19 cellular contexts compared by ENCODE assay signal in genomic region chr19:29583196-29584006, GRCh38. TPM values are rescaled to one million over a fixed set of nuclear protein-coding genes. Genes with fewer than 3 reads are reported as not detected.
DNase-seq lines count a peak whose midpoint lies in the region; ATAC-seq, FAIRE-seq and TF ChIP-seq lines count a peak whose summit lies in the region.
"Had no signal": no experiment of that assay in that cellular context is flagged by ENCODE, and none has a peak within 500 bp of the region (broad histone marks: within the 10 kb centered on the region; RNA-seq: fewer than 3 reads in every experiment).

No MANE protein-coding gene starts in this region.

- H3K27me3 ChIP-seq in IMR-90 (ENCODE audit: control insufficient read depth, insufficient read depth, low read length), result no peaks in the 10 kb centered on the region
- no peaks in the 10 kb centered on the region for H3K27me3 ChIP-seq in bronchial epithelial cell (ENCODE audit: control insufficient read depth, insufficient read depth, low read length)
- H3K27me3 ChIP-seq in osteoblast (ENCODE audit: insufficient read depth, low read length), result peaks cover 3% of the 10 kb centered on the region

- H3K9me3 Mint-ChIP-seq in activated CD4-positive, alpha-beta T cell treated with anti-CD3 and anti-CD28 coated beads, Interleukin-2, amount 10 ng/mL, durations not matched to agents 24 days and 14 days, result peaks cover 14% of the 10 kb centered on the region
- H3K9me3 Mint-ChIP-seq in endothelial cell (ENCODE audit: unreplicated experiment), result no peaks in the 10 kb centered on the region

- dilution Hi-C loops in IMR-90 (cut with HindIII; ENCODE audit: low sequenced_read_pairs, unreplicated experiment), result no loop called here

- peak overlapping the region; percentile 19 for H3K27ac Mint-ChIP-seq in activated CD4-positive, alpha-beta T cell treated with anti-CD3 and anti-CD28 coated beads, Interleukin-2, amount 10 ng/mL, durations not matched to agents 24 days and 14 days
- no peak overlapping the region for H3K27ac Mint-ChIP-seq in endothelial cell (ENCODE audit: unreplicated experiment)
- H3K27ac Mint-ChIP-seq: naive thymus-derived CD8-positive, alpha-beta T cell had no signal

- no peak for FAIRE-seq in bronchial epithelial cell (lab: Jason Lieb, UNC)
- FAIRE-seq: A204.1 had no signal

- H2BK15ac ChIP-seq in IMR-90 (ENCODE audit: low read depth, low read length), result no peak overlapping the region

- no peak for TF ChIP-seq RAD21 in IMR-90 (IDR thresholded peaks at IDR 0.05; ENCODE audit: low read length)

- intact Hi-C loops in activated CD4-positive, alpha-beta T cell treated with anti-CD3 and anti-CD28 coated beads, Interleukin-2, amount 10 ng/mL, durations not matched to agents 24 days and 14 days (cut with micrococcal nuclease), result loop anchor here (10.0 kb wide), 1 partner anchor 251 kb away; no protein-coding TSS in a partner anchor
- intact Hi-C loops in IMR-90 (cut with micrococcal nuclease), result no loop called here

- H2AK9ac ChIP-seq in IMR-90 (replicated peaks; ENCODE audit: low read depth, low read length, poor library complexity), result no peak overlapping the region

- TF ChIP-seq POLR2A in IMR-90 (IDR thresholded peaks at IDR 0.05; ENCODE audit: low read depth, low read length), result no peak

- H3K27ac ChIP-seq in IMR-90 (ENCODE audit: insufficient read depth, low read length) (no peak overlapping the region), osteoblast (ENCODE audit: low read depth, low read length) (no peak overlapping the region)
- H3K27ac ChIP-seq: left ventricle myocardium inferior, psoas muscle, suprapubic skin had no signal

- no peak overlapping the region for H3K4ac ChIP-seq in IMR-90 (ENCODE audit: low read depth, low read length)

- H2BK5ac ChIP-seq in IMR-90 (ENCODE audit: low read depth, low read length, poor library complexity, severe bottlenecking), result no peak overlapping the region

- BruUV-seq in IMR-90 (replicated peaks; lab: Mats Ljungman, UMichigan), result no TSS peak

- H3K79me2 ChIP-seq in osteoblast (ENCODE audit: insufficient read depth, low read length), result no peaks in the 10 kb centered on the region

- POLR2A ChIA-PET in IMR-90 (lab: Charles Lee; ENCODE audit: unreplicated experiment), result no interaction called here

- H2AFZ ChIP-seq in IMR-90 (replicated peaks; ENCODE audit: low read length, poor library complexity), result no peak overlapping the region
- no peak overlapping the region for H2AFZ ChIP-seq in osteoblast (ENCODE audit: low read length)

- no peak overlapping the region for H2BK120ac ChIP-seq in IMR-90 (ENCODE audit: low read depth, low read length)

- in situ Hi-C loops in IMR-90 (cut with MboI; ENCODE audit: low sequenced_read_pairs), result no loop called here

- no peaks in the 10 kb centered on the region for H3K9me1 ChIP-seq in IMR-90 (ENCODE audit: insufficient read depth, low read length)

- H3K4me1 ChIP-seq in IMR-90 (ENCODE audit: control insufficient read depth, insufficient read depth, low read length) (no peaks in the 10 kb centered on the region), osteoblast (ENCODE audit: insufficient read depth, low read length) (peaks cover 7% of the 10 kb centered on the region)
- H3K4me1 ChIP-seq: left ventricle myocardium inferior, psoas muscle, suprapubic skin had no signal

- no peak overlapping the region for H4K5ac ChIP-seq in IMR-90 (ENCODE audit: low read depth, low read length)

- no peak overlapping the region for H3K4me3 Mint-ChIP-seq in activated CD4-positive, alpha-beta T cell treated with anti-CD3 and anti-CD28 coated beads, Interleukin-2, amount 10 ng/mL, durations not matched to agents 24 days and 14 days
- H3K4me3 Mint-ChIP-seq in endothelial cell (ENCODE audit: unreplicated experiment), result no peak overlapping the region
- H3K4me3 Mint-ChIP-seq: naive thymus-derived CD8-positive, alpha-beta T cell had no signal

- H4K91ac ChIP-seq in IMR-90 (ENCODE audit: insufficient read depth, low read depth, low read length), result no peak overlapping the region

- no peak overlapping the region for H2AK5ac ChIP-seq in IMR-90 (ENCODE audit: low read depth, low read length)

- no peak for TF ChIP-seq CTCF in IMR-90 (conservative IDR thresholded peaks at IDR 0.05; ENCODE audit: low read depth, low read length)
- TF ChIP-seq CTCF in bronchial epithelial cell (IDR thresholded peaks at IDR 0.05; ENCODE audit: insufficient read depth, low read length, severe bottlenecking), result no peak
- TF ChIP-seq CTCF in osteoblast (IDR thresholded peaks at IDR 0.05; ENCODE audit: extremely low read depth, low read depth, low read length), result no peak
- TF ChIP-seq CTCF in endothelial cell (IDR thresholded peaks at IDR 0.05; ENCODE audit: unreplicated experiment), result no peak

- no peak overlapping the region for H3K4me3 ChIP-seq in IMR-90 (ENCODE audit: insufficient read depth, low read depth, low read length)
- no peak overlapping the region for H3K4me3 ChIP-seq in bronchial epithelial cell (ENCODE audit: low read depth, low read length)
- no peak overlapping the region for H3K4me3 ChIP-seq in osteoblast (ENCODE audit: insufficient read depth, low read length)
- H3K4me3 ChIP-seq: left ventricle myocardium inferior, psoas muscle, suprapubic skin had no signal

- H3K4me2 ChIP-seq in IMR-90 (ENCODE audit: low read depth, low read length), result no peak overlapping the region
- H3K4me2 ChIP-seq in osteoblast (ENCODE audit: insufficient read depth, low read length), result no peak overlapping the region

- H3K79me1 ChIP-seq in IMR-90 (ENCODE audit: low read depth in 1 of 2, low read length in 2 of 2), result no peaks in the 10 kb centered on the region

- H3K14ac ChIP-seq in IMR-90 (replicated peaks; ENCODE audit: low read depth, low read length), result no peak overlapping the region

- no peak overlapping the region for H3K23ac ChIP-seq in IMR-90 (ENCODE audit: low read depth, low read length)

- H3K4me1 Mint-ChIP-seq in activated CD4-positive, alpha-beta T cell treated with anti-CD3 and anti-CD28 coated beads, Interleukin-2, amount 10 ng/mL, durations not matched to agents 24 days and 14 days, result peaks cover 29% of the 10 kb centered on the region
- H3K4me1 Mint-ChIP-seq in endothelial cell (ENCODE audit: unreplicated experiment), result no peaks in the 10 kb centered on the region

- H3K36me3 ChIP-seq in IMR-90 (ENCODE audit: control insufficient read depth, insufficient read depth, low read length) (no peaks in the 10 kb centered on the region), bronchial epithelial cell (ENCODE audit: control insufficient read depth, insufficient read depth, low read length) (no peaks in the 10 kb centered on the region), osteoblast (ENCODE audit: insufficient read depth, low read length) (no peaks in the 10 kb centered on the region)
- H3K36me3 ChIP-seq: left ventricle myocardium inferior, suprapubic skin had no signal

- H4K8ac ChIP-seq in IMR-90 (ENCODE audit: low read depth in 2 of 2, low read length in 2 of 2), result no peak overlapping the region

- H3K36me3 Mint-ChIP-seq in activated CD4-positive, alpha-beta T cell treated with anti-CD3 and anti-CD28 coated beads, Interleukin-2, amount 10 ng/mL, durations not matched to agents 24 days and 14 days (ENCODE audit: low read depth), result no peaks in the 10 kb centered on the region
- H3K36me3 Mint-ChIP-seq in endothelial cell (ENCODE audit: low read depth, unreplicated experiment), result no peaks in the 10 kb centered on the region

- H3K18ac ChIP-seq in IMR-90 (ENCODE audit: low read depth, low read length), result no peak overlapping the region

- H3K56ac ChIP-seq in IMR-90 (ENCODE audit: extremely low read depth, insufficient read depth, low read length), result no peak overlapping the region

- H3K27me3 Mint-ChIP-seq in activated CD4-positive, alpha-beta T cell treated with anti-CD3 and anti-CD28 coated beads, Interleukin-2, amount 10 ng/mL, durations not matched to agents 24 days and 14 days, result peaks cover 7% of the 10 kb centered on the region
- peaks cover 12% of the 10 kb centered on the region for H3K27me3 Mint-ChIP-seq in endothelial cell (ENCODE audit: unreplicated experiment)

- CTCF ChIA-PET in IMR-90 (lab: Yijun Ruan, JAX), result no interaction called here

- peak; percentile 64 for DNase-seq in activated CD4-positive, alpha-beta T cell treated with anti-CD3 and anti-CD28 coated beads, Interleukin-2, amount 10 ng/mL, durations not matched to agents 24 days and 14 days
- no peak for DNase-seq in activated CD4-positive, alpha-beta T cell treated with anti-CD3 and anti-CD28 coated beads for 1 hour
- DNase-seq in IMR-90, result peak; percentile 48
- DNase-seq in bronchial epithelial cell (ENCODE audit: low read depth), result peak; percentile 12
- peak; percentile 86 for DNase-seq in osteoblast (ENCODE audit: insufficient read length, low spot score, missing footprints)
- DNase-seq in endothelial cell (ENCODE audit: low spot score), result no peak
- no peak for DNase-seq in effector CD4-positive, alpha-beta T cell
- DNase-seq: erythroblast; hypothalamus; left ventricle myocardium inferior; naive thymus-derived CD8-positive, alpha-beta T cell; NCI-H2081 treated with DMSO at 0.1 percent for 48 hours; NCI-H82; psoas muscle had no signal

- no peak overlapping the region for H2BK20ac ChIP-seq in IMR-90 (ENCODE audit: low read depth, low read length)

- H3K9me3 ChIP-seq in IMR-90 (ENCODE audit: control insufficient read depth, insufficient read depth, low read length) (no peaks in the 10 kb centered on the region), osteoblast (ENCODE audit: low read depth, low read length) (no peaks in the 10 kb centered on the region)
- H3K9me3 ChIP-seq: suprapubic skin had no signal

- no CpG with 5 or more reads among the region's 1 CpG for WGBS in IMR-90 (ENCODE audit: extremely low coverage in 2 of 2, insufficient read length in 1 of 2), 2 experiments

- H3K9ac ChIP-seq in IMR-90 (ENCODE audit: low read depth, low read length), result no peak overlapping the region

- ATAC-seq in IMR-90 (ENCODE audit: low read depth), result peak; percentile 40; the same call in 1 of the 2 replicates
- ATAC-seq in GM21737 (IDR thresholded peaks at IDR 0.05; ENCODE audit: unreplicated experiment), result no peak
- ATAC-seq: activated CD4-positive, CD25-positive, alpha-beta regulatory T cell treated with anti-CD3 and anti-CD28 coated beads, Interleukin-2, amount 50 U/mL, for 24 hours; naive thymus-derived CD8-positive, alpha-beta T cell; psoas muscle had no signal

- H4K20me1 ChIP-seq in IMR-90 (ENCODE audit: insufficient read depth, low read length) (no peaks in the 10 kb centered on the region), osteoblast (ENCODE audit: insufficient read depth, low read length) (no peaks in the 10 kb centered on the region)

RNA-seq across cellular contexts. Expression of gene POP4, which starts 22.7 kb away (rescaled TPM):
- 121 TPM in 2 replicates for total RNA-seq in activated CD4-positive, alpha-beta T cell treated with anti-CD3 and anti-CD28 coated beads, Interleukin-2, amount 10 ng/mL, durations not matched to agents 24 days and 14 days
- total RNA-seq in IMR-90 (2012; rRNA removed), result 65.1 and 85.5 TPM in 2 replicates
- polyA plus RNA-seq in IMR-90 (2012; rRNA removed), result 81.2 and 87.2 TPM in 2 replicates
- 17.6 and 33.7 TPM in 2 replicates for polyA plus RNA-seq in IMR-90 (2012; cell fraction: cytosol; rRNA removed)
- 20.6 and 93.1 TPM in 2 replicates for polyA plus RNA-seq in IMR-90 (2012; cell fraction: nucleus; rRNA removed; ENCODE audit: low replicate concordance)
- 58.7 and 79.2 TPM in 2 replicates for total RNA-seq in bronchial epithelial cell
- 59.4 and 61.0 TPM in 2 replicates for total RNA-seq in osteoblast
- 48.8 TPM for total RNA-seq in endothelial cell (ENCODE audit: unreplicated experiment)

RNA-seq across cellular contexts. Expression of gene VSTM2B, which starts 57.6 kb away (rescaled TPM):
- total RNA-seq in activated CD4-positive, alpha-beta T cell treated with anti-CD3 and anti-CD28 coated beads, Interleukin-2, amount 10 ng/mL, durations not matched to agents 24 days and 14 days, result not detected in 2 replicates
- not detected in 2 replicates for total RNA-seq in IMR-90 (2012; rRNA removed)
- not detected in 2 replicates for polyA plus RNA-seq in IMR-90 (2012; rRNA removed)
- not detected in 2 replicates for polyA plus RNA-seq in IMR-90 (2012; cell fraction: cytosol; rRNA removed)
- not detected in 2 replicates for polyA plus RNA-seq in IMR-90 (2012; cell fraction: nucleus; rRNA removed; ENCODE audit: low replicate concordance)
- not detected in 2 replicates for total RNA-seq in bronchial epithelial cell
- not detected in 2 replicates for total RNA-seq in osteoblast
- total RNA-seq in endothelial cell (ENCODE audit: unreplicated experiment), result 0.18 TPM
- total RNA-seq: chondrocyte; left ventricle myocardium inferior; naive thymus-derived CD8-positive, alpha-beta T cell; psoas muscle; suprapubic skin had no signal
- polyA plus RNA-seq: psoas muscle had no signal

Comparison
In these comparisons a context has a peak if more than half of its experiments do, and no peak if none do; other contexts are left out.
1. DNase-seq: peak in activated CD4-positive, alpha-beta T cell treated with anti-CD3 and anti-CD28 coated beads, Interleukin-2, amount 10 ng/mL, durations not matched to agents 24 days and 14 days (single experiment), IMR-90 (single experiment), bronchial epithelial cell (single experiment) and osteoblast (single experiment); none in activated CD4-positive, alpha-beta T cell treated with anti-CD3 and anti-CD28 coated beads for 1 hour (single experiment), endothelial cell (single experiment) and effector CD4-positive, alpha-beta T cell (single experiment).